ENCODE assay signal across 19 cellular contexts in genomic region chr11:115286614-115287013, GRCh38.
"Had no signal": no experiment of that assay in that cellular context is flagged by ENCODE, and none has a peak within 500 bp of the region (broad histone marks: within the 10 kb centered on the region; RNA-seq: fewer than 3 reads in every experiment).

No MANE protein-coding gene starts in this region.

- H3K36me3 ChIP-seq: brain microvascular endothelial cell, colonic mucosa, esophagus squamous epithelium, gastrocnemius medialis, tibial nerve had no signal

- H3K4me1 ChIP-seq: colonic mucosa, esophagus squamous epithelium, gastrocnemius medialis had no signal

- H3K9ac ChIP-seq: parathyroid adenoma had no signal

- DNase-seq: activated CD4-positive, alpha-beta T cell treated with anti-CD3 and anti-CD28 coated beads, Interleukin-2, amount 10 ng/mL, durations not matched to agents 7 days and 5 days; activated CD8-positive, alpha-beta memory T cell treated with anti-CD3 and anti-CD28 coated beads, Interleukin-2, amount 10 ng/mL, durations not matched to agents 7 days and 5 days; activated CD8-positive, alpha-beta T cell treated with anti-CD3 and anti-CD28 coated beads for 36 hours; activated gamma-delta T cell treated with Interleukin-2 at 50 U/mL for 16 hours; activated T-cell treated with anti-CD3 and anti-CD28 coated beads for 4 hours; aorta; brain microvascular endothelial cell; colonic mucosa; dorsolateral prefrontal cortex; effector memory CD8-positive, alpha-beta T cell; esophagus squamous epithelium; gastrocnemius medialis; right cardiac atrium; stimulated activated CD4-positive, alpha-beta T cell treated with anti-CD3 and anti-CD28 coated beads, Interleukin-1b, Interleukin-23, amount 100 ng/mL, for 48 hours; stimulated activated naive CD8-positive, alpha-beta T cell treated with anti-CD3 and anti-CD28 coated beads, Interleukin-15, amount 100 ng/mL, for 72 hours had no signal

- H3K4me3 ChIP-seq: colonic mucosa, dorsolateral prefrontal cortex, esophagus squamous epithelium, gastrocnemius medialis, skin epidermis, tibial nerve had no signal

- H3K27me3 ChIP-seq: brain microvascular endothelial cell, colonic mucosa, dorsolateral prefrontal cortex, esophagus squamous epithelium, gastrocnemius medialis, tibial nerve had no signal

- H3K9me3 ChIP-seq: colonic mucosa, esophagus squamous epithelium, gastrocnemius medialis, tibial nerve had no signal

- H3K27ac ChIP-seq: brain microvascular endothelial cell, colonic mucosa, esophagus squamous epithelium, gastrocnemius medialis, parathyroid adenoma, skin epidermis had no signal

- ATAC-seq: activated CD8-positive, alpha-beta memory T cell treated with anti-CD3 and anti-CD28 coated beads, Interleukin-2, amount 10 ng/mL, durations not matched to agents 7 days and 5 days; activated CD8-positive, alpha-beta T cell treated with anti-CD3 and anti-CD28 coated beads for 36 hours; effector memory CD8-positive, alpha-beta T cell; gastrocnemius medialis; right cardiac atrium; stimulated activated effector memory CD8-positive, alpha-beta T cell treated with anti-CD3 and anti-CD28 coated beads, Interleukin-12 subunit alpha, Interleukin-12 subunit beta, amount 100 ng/mL, for 72 hours; stimulated activated naive CD8-positive, alpha-beta T cell treated with anti-CD3 and anti-CD28 coated beads, Interleukin-15, amount 100 ng/mL, for 72 hours had no signal
